ENCODE assay signal across 23 cellular contexts in the genomic region with DNA sequence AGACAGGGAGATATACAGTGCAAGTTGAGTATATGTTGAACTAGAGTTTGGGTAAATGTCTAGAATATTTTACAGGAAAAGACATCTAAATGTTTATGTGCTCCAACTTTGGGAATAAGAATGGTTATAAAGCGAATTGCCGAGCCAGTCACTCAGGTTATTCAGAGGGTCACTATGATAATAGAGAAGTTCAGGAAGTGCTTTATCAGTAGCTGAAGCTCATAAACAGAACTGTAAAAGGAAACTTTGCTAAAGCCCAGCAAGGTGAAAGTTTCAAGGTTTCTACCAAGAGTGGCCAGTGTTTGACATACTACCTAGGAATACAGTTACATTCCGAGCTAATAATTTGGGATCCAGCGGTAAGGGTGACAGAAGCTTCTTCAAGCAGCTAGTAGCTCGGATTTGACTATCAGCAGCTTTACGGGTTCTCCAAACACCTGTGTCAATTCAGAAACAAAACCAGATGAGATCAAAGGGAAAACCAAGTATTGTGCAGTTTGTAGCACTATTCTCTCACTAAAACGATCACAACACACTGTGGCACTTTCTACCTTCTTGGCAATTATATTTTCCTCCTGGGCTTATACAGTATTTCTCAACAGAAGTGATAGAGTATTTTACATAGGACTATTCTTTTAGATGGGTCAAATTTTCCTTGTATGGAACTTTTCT.
"Had no signal": no experiment of that assay in that cellular context is flagged by ENCODE, and none has a peak within 500 bp of the region (broad histone marks: within the 10 kb centered on the region; RNA-seq: fewer than 3 reads in every experiment).

No MANE protein-coding gene starts in this region.

- ATAC-seq: activated CD4-positive, CD25-positive, alpha-beta regulatory T cell treated with anti-CD3 and anti-CD28 coated beads, Interleukin-2, amount 50 U/mL, for 24 hours; activated T-cell treated with anti-CD3 and anti-CD28 coated beads, Interleukin-2, amount 50 U/mL, for 4 hours; activated T-helper 17 cell treated with anti-CD3 and anti-CD28 coated beads, Interleukin-2, amount 50 U/mL, for 72 hours; left ventricle myocardium superior; right lobe of liver; stimulated activated naive CD8-positive, alpha-beta T cell treated with anti-CD3 and anti-CD28 coated beads, Interleukin-15, Interleukin-2, amounts not matched to agents 100 U/mL and 50 U/mL, for 24 hours; T-helper 17 cell had no signal

- H3K27ac ChIP-seq: esophagus muscularis mucosa, neutrophil, right lobe of liver, testis, WERI-Rb-1 had no signal

- H3K27me3 ChIP-seq: esophagus muscularis mucosa, neutrophil, right lobe of liver, testis, transverse colon had no signal

- H3K4me1 ChIP-seq: esophagus muscularis mucosa, right lobe of liver, testis, transverse colon had no signal

- DNase-seq: activated CD4-positive, alpha-beta memory T cell treated with anti-CD3 and anti-CD28 coated beads for 36 hours; activated CD4-positive, alpha-beta T cell treated with anti-CD3 and anti-CD28 coated beads for 48 hours; activated gamma-delta T cell treated with Interleukin-2 at 50 U/mL for 16 hours; activated T-cell treated with anti-CD3 and anti-CD28 coated beads, Interleukin-2, amount 50 U/mL, for 4 hours; endodermal cell; foreskin melanocyte; kidney glomerular epithelial cell; left ventricle myocardium superior; naive B cell; nephron progenitor cell; right lobe of liver; stimulated activated CD4-positive, alpha-beta T cell treated with anti-CD3 and anti-CD28 coated beads, Interleukin-12 subunit alpha, Interleukin-12 subunit beta, amount 100 ng/mL, for 4 hours; stimulated activated CD4-positive, alpha-beta T cell treated with anti-CD3 and anti-CD28 coated beads, Interleukin-4, amount 100 ng/mL, for 1 hour; stimulated activated naive CD8-positive, alpha-beta T cell treated with anti-CD3 and anti-CD28 coated beads, Interleukin-15, Interleukin-2, amounts not matched to agents 100 U/mL and 50 U/mL, for 24 hours; T-helper 17 cell; testis; transverse colon; WERI-Rb-1 had no signal

- FAIRE-seq: bronchial epithelial cell had no signal

- H3K9me3 ChIP-seq: esophagus muscularis mucosa, neutrophil, right lobe of liver, testis, transverse colon had no signal

- H3K36me3 ChIP-seq: esophagus muscularis mucosa, neutrophil, right lobe of liver, transverse colon, WERI-Rb-1 had no signal

- H3K4me3 ChIP-seq: esophagus muscularis mucosa, right lobe of liver, testis, transverse colon had no signal
